ENCODE assay signal across 29 cellular contexts in the genomic region with DNA sequence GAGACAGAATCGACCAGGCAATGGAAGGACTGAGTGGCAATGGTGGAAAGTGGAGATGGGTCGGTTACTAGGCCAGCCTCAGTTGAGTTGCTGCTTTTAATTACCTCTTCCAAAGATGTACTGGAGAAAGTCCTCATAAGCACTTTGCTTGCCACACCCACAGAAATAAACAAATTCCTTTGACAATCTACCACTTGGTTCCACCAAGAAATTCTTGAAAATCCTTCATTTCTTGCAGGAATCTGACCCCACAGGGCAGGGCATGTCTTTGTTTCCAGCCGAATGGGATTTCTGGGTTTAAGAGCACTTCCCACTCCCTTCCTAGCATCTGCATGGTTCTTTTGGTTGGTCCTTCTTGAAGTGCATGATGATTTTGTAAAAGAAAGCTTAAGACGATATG. TPM values are rescaled to one million over a fixed set of nuclear protein-coding genes. Genes with fewer than 3 reads are reported as not detected.
"Had no signal": no experiment of that assay in that cellular context is flagged by ENCODE, and none has a peak within 500 bp of the region (broad histone marks: within the 10 kb centered on the region; RNA-seq: fewer than 3 reads in every experiment).

No MANE protein-coding gene starts in this region.

- H3K9me3 ChIP-seq: adrenal gland, ascending aorta, MG63, SK-N-SH had no signal

- H3K27ac ChIP-seq: adrenal gland, ascending aorta, cardiac muscle cell, VCaP had no signal

- ATAC-seq: activated T-helper 17 cell treated with anti-CD3 and anti-CD28 coated beads, Interleukin-2, amount 50 U/mL, for 72 hours; Panc1; Right ventricle myocardium inferior had no signal

- H3K27me3 Mint-ChIP-seq: activated CD4-positive, alpha-beta memory T cell treated with anti-CD3 and anti-CD28 coated beads for 36 hours; activated naive CD4-positive, alpha-beta T cell treated with anti-CD3 and anti-CD28 coated beads, Interleukin-2, amount 10 ng/mL, durations not matched to agents 7 days and 5 days; activated naive CD8-positive, alpha-beta T cell treated with anti-CD3 and anti-CD28 coated beads for 36 hours had no signal

- H3K36me3 ChIP-seq: adrenal gland, ascending aorta, brain microvascular endothelial cell, cardiac muscle cell, MG63 had no signal

- H3K4me2 ChIP-seq: SK-N-SH had no signal

- H3K36me3 Mint-ChIP-seq: activated CD4-positive, alpha-beta memory T cell treated with anti-CD3 and anti-CD28 coated beads for 36 hours; activated naive CD4-positive, alpha-beta T cell treated with anti-CD3 and anti-CD28 coated beads, Interleukin-2, amount 10 ng/mL, durations not matched to agents 7 days and 5 days; activated naive CD8-positive, alpha-beta T cell treated with anti-CD3 and anti-CD28 coated beads for 36 hours had no signal

- DNase-seq: activated CD4-positive, alpha-beta memory T cell treated with anti-CD3 and anti-CD28 coated beads for 36 hours; activated CD4-positive, alpha-beta T cell treated with anti-CD3 and anti-CD28 coated beads, Interleukin-2, amount 10 ng/mL, durations not matched to agents 7 days and 5 days; activated CD4-positive, CD25-positive, alpha-beta regulatory T cell; activated CD8-positive, alpha-beta memory T cell treated with anti-CD3 and anti-CD28 coated beads for 24 hours; activated gamma-delta T cell; activated naive CD4-positive, alpha-beta T cell treated with anti-CD3 and anti-CD28 coated beads, Interleukin-2, amount 10 ng/mL, durations not matched to agents 7 days and 5 days; activated naive CD8-positive, alpha-beta T cell treated with anti-CD3 and anti-CD28 coated beads for 36 hours; activated T-cell treated with anti-CD3 and anti-CD28 coated beads, Interleukin-2, amount 50 U/mL, for 48 hours; adrenal gland; brain microvascular endothelial cell; MG63; MV-4-11; NCI-H1092 treated with DMSO at 0.1 percent for 48 hours; NCI-H1417 treated with DMSO at 0.1 percent for 48 hours; NCI-H2029 treated with DMSO at 0.1 percent for 48 hours; NCI-H510A treated with DMSO at 0.1 percent for 48 hours; NCI-H69; NK-92 treated with Interleukin-12 subunit alpha and Interleukin-12 subunit beta, amount 100 ng/mL, for 24 hours; OCI-M1; RPMI8226; SK-N-SH; T-helper 1 cell had no signal

- H3K9ac ChIP-seq: SK-N-SH had no signal

- H3K27me3 ChIP-seq: adrenal gland, ascending aorta, brain microvascular endothelial cell, cardiac muscle cell, MG63 had no signal

- H3K4me3 Mint-ChIP-seq: activated CD4-positive, alpha-beta memory T cell treated with anti-CD3 and anti-CD28 coated beads for 36 hours; activated CD4-positive, alpha-beta T cell treated with anti-CD3 and anti-CD28 coated beads, Interleukin-2, amount 10 ng/mL, durations not matched to agents 7 days and 5 days; activated naive CD4-positive, alpha-beta T cell treated with anti-CD3 and anti-CD28 coated beads, Interleukin-2, amount 10 ng/mL, durations not matched to agents 7 days and 5 days; activated naive CD8-positive, alpha-beta T cell treated with anti-CD3 and anti-CD28 coated beads for 36 hours; activated T-helper 17 cell treated with anti-CD3 and anti-CD28 coated beads, Interleukin-2, amount 50 U/mL, for 72 hours had no signal

- H3K27ac Mint-ChIP-seq: activated CD4-positive, alpha-beta memory T cell treated with anti-CD3 and anti-CD28 coated beads for 36 hours; activated CD4-positive, alpha-beta T cell treated with anti-CD3 and anti-CD28 coated beads, Interleukin-2, amount 10 ng/mL, durations not matched to agents 7 days and 5 days; activated naive CD4-positive, alpha-beta T cell treated with anti-CD3 and anti-CD28 coated beads, Interleukin-2, amount 10 ng/mL, durations not matched to agents 7 days and 5 days; activated naive CD8-positive, alpha-beta T cell treated with anti-CD3 and anti-CD28 coated beads for 36 hours; activated T-helper 17 cell treated with anti-CD3 and anti-CD28 coated beads, Interleukin-2, amount 50 U/mL, for 72 hours had no signal

- H3K9me3 Mint-ChIP-seq: activated CD4-positive, alpha-beta memory T cell treated with anti-CD3 and anti-CD28 coated beads for 36 hours; activated CD4-positive, alpha-beta T cell treated with anti-CD3 and anti-CD28 coated beads, Interleukin-2, amount 10 ng/mL, durations not matched to agents 7 days and 5 days; activated naive CD4-positive, alpha-beta T cell treated with anti-CD3 and anti-CD28 coated beads, Interleukin-2, amount 10 ng/mL, durations not matched to agents 7 days and 5 days; activated naive CD8-positive, alpha-beta T cell treated with anti-CD3 and anti-CD28 coated beads for 36 hours; activated T-helper 17 cell treated with anti-CD3 and anti-CD28 coated beads, Interleukin-2, amount 50 U/mL, for 72 hours had no signal

- H3K4me3 ChIP-seq: adrenal gland, ascending aorta, cardiac muscle cell, MG63 had no signal

RNA-seq across cellular contexts. Expression of a gene that starts 54.5 kb away (rescaled TPM):
- total RNA-seq: activated CD4-positive, alpha-beta memory T cell treated with anti-CD3 and anti-CD28 coated beads for 36 hours; activated CD4-positive, alpha-beta T cell treated with anti-CD3 and anti-CD28 coated beads, Interleukin-2, amount 10 ng/mL, durations not matched to agents 7 days and 5 days; activated naive CD8-positive, alpha-beta T cell treated with anti-CD3 and anti-CD28 coated beads for 36 hours; activated T-helper 17 cell treated with anti-CD3 and anti-CD28 coated beads, Interleukin-2, amount 50 U/mL, for 72 hours; T-helper 2 cell treated with Interferon-gamma antibody and Interleukin-4, amounts not matched to agents 100 ng/mL and 5 ng/mL, for 36 hours had no signal
